In genomic region chr2:216114476-216115223, GRCh38 we compare ENCODE assay signal across 8 cellular contexts. TPM values are rescaled to one million over a fixed set of nuclear protein-coding genes. Genes with fewer than 3 reads are reported as not detected.
DNase-seq lines count a peak whose midpoint lies in the region; ATAC-seq, FAIRE-seq and TF ChIP-seq lines count a peak whose summit lies in the region.

No MANE protein-coding gene starts in this region.

- CTCF ChIA-PET in H1 (lab: Charles Lee; ENCODE audit: partially characterized antibody) = interaction anchor here (0.7 to 3.7 kb wide), 17 partner anchors 10 to 109 kb away, joined by 3 to 25 read pairs (median 4); no protein-coding TSS in a partner anchor

- POLR2A ChIA-PET in H1 (lab: Charles Lee; ENCODE audit: partially characterized antibody) = interaction anchor here (0.6 to 8.5 kb wide), 21 partner anchors 9 to 85 kb away, joined by 3 to 73 read pairs (median 4); partner anchors contain the start of genes PECR and TMEM169

- H3K79me2 ChIP-seq in H1 (ENCODE audit: control insufficient read depth in 1 of 2, insufficient read depth in 2 of 2, low read length in 2 of 2) = peaks cover 29 to 85% of the 10 kb centered on the region in 2 experiments

- H2BK15ac ChIP-seq in H1 (ENCODE audit: low read length) (no peak overlapping the region), mesenchymal stem cell (ENCODE audit: low read depth, poor library complexity, severe bottlenecking) (peak overlapping the region; percentile 67)

- H2AFZ ChIP-seq in H1 (ENCODE audit: low read length) = no peak overlapping the region
- H2AFZ ChIP-seq in mesenchymal stem cell (ENCODE audit: low read depth, low read length) = no peak overlapping the region

- H3K18ac ChIP-seq in H1 (ENCODE audit: extremely low read depth, low read length) = no peak overlapping the region
- H3K18ac ChIP-seq in mesenchymal stem cell (ENCODE audit: low read depth in 1 of 2, low read length in 2 of 2) = peak overlapping the region in 1 of 2 experiments; percentile 92

- H3K4me3 ChIP-seq in H1 (ENCODE audit: extremely low read depth in 1 of 4, insufficient read depth in 2 of 4, low read depth in 3 of 4, low read length in 4 of 4) (peak overlapping the region in 3 of 4 experiments; percentile 17 to 56 (median 24); a peak in 4 of 8 replicates), mesenchymal stem cell (ENCODE audit: insufficient read depth in 1 of 2, low read depth in 1 of 2, low read length in 2 of 2) (peak overlapping the region in 1 of 2 experiments; percentile 83)

- peak; percentile 96 for FAIRE-seq in H1 (lab: Jason Lieb, UNC)

- H2BK120ac ChIP-seq in H1 (replicated peaks; ENCODE audit: low read depth, low read length) = no peak overlapping the region
- no peak overlapping the region for H2BK120ac ChIP-seq in mesenchymal stem cell (ENCODE audit: low read depth, low read length)

- peak; percentile 68 to 93 (median 75) for TF ChIP-seq CTCF in H1 (IDR thresholded peaks at IDR 0.05; ENCODE audit: control extremely low read depth in 1 of 3, insufficient read depth in 1 of 3, low read depth in 1 of 3, low read length in 3 of 3)

- H2BK12ac ChIP-seq in H1 (ENCODE audit: low read depth, low read length) = peak overlapping the region; percentile 20; the same call in 1 of the 2 replicates
- H2BK12ac ChIP-seq in mesenchymal stem cell (ENCODE audit: low read length in 2 of 2) = no peak overlapping the region

- H3K27me3 ChIP-seq in H1 (replicated peaks in 1 of 4; ENCODE audit: control insufficient read depth in 3 of 4, extremely low read depth in 1 of 4, insufficient read depth in 3 of 4, low read length in 3 of 4) = no peaks in the 10 kb centered on the region
- H3K27me3 ChIP-seq in mesenchymal stem cell (ENCODE audit: control insufficient read depth in 1 of 2, insufficient read depth in 1 of 2, low read length in 2 of 2) = no peaks in the 10 kb centered on the region

- no peak for TF ChIP-seq EP300 in H1 (IDR thresholded peaks at IDR 0.05; ENCODE audit: borderline replicate concordance in 1 of 2, low read depth in 2 of 2, low read length in 2 of 2)

- no peak overlapping the region for H3K23ac ChIP-seq in H1 (ENCODE audit: insufficient read length)
- no peak overlapping the region for H3K23ac ChIP-seq in mesenchymal stem cell (ENCODE audit: low read length in 2 of 2)

- H3K9ac ChIP-seq in H1 (replicated peaks in 1 of 4; ENCODE audit: extremely low read depth in 1 of 4, low read depth in 3 of 4, low read length in 3 of 4) (peak overlapping the region; percentile 79 to 90 (median 87)), mesenchymal stem cell (ENCODE audit: low read length) (peak overlapping the region; percentile 98)

- H4K5ac ChIP-seq in H1 (ENCODE audit: insufficient read length, low read depth, low read length) = peak overlapping the region; percentile 90

- peak; percentile 49 for ATAC-seq in GM19455 (IDR thresholded peaks at IDR 0.05; ENCODE audit: unreplicated experiment)

- H3K4ac ChIP-seq in H1 (replicated peaks; ENCODE audit: insufficient read length, low read depth, low read length) = peak overlapping the region; percentile 80
- H3K4ac ChIP-seq in mesenchymal stem cell (ENCODE audit: low read depth in 1 of 2, low read length in 2 of 2) = peak overlapping the region; percentile 81 to 97

- no peaks in the 10 kb centered on the region; the same call in 1 of the 2 replicates for H3K23me2 ChIP-seq in H1 (ENCODE audit: low read depth, low read length)

- TF ChIP-seq POLR2A in H1 (IDR thresholded peaks at IDR 0.05; ENCODE audit: control extremely low read depth in 1 of 2, low read depth in 2 of 2, low read length in 2 of 2) = peak; percentile 70 to 89

- peaks cover 6 to 15% (median 10%) of the 10 kb centered on the region in 4 experiments; a peak in 6 of 7 replicates for H3K4me1 ChIP-seq in H1 (replicated peaks in 1 of 4; ENCODE audit: control insufficient read depth in 3 of 4, insufficient read depth in 4 of 4, low read length in 3 of 4)
- peaks cover 4% of the 10 kb centered on the region for H3K4me1 ChIP-seq in mesenchymal stem cell (ENCODE audit: control insufficient read depth, insufficient read depth, low read depth, low read length)

- no peak; a peak in 1 of 4 replicates for TF ChIP-seq RAD21 in H1 (IDR thresholded peaks at IDR 0.05 in 1 of 2, conservative IDR thresholded peaks at IDR 0.05 in 1 of 2; ENCODE audit: low read depth in 2 of 2, low read length in 2 of 2)

- H3K27ac ChIP-seq in H1 (ENCODE audit: low read depth, low read length) (peak overlapping the region; percentile 92), mesenchymal stem cell (ENCODE audit: low read length, poor library complexity, severe bottlenecking) (peak overlapping the region; percentile 58)

- H3K36me3 ChIP-seq in H1 (ENCODE audit: control insufficient read depth in 2 of 4, insufficient read depth in 4 of 4, low read length in 3 of 4) (peaks cover 35 to 90% (median 67%) of the 10 kb centered on the region in 4 experiments), mesenchymal stem cell (ENCODE audit: control insufficient read depth in 1 of 2, insufficient read depth in 2 of 2, low read depth in 1 of 2, low read length in 2 of 2) (peaks cover 11 to 86% of the 10 kb centered on the region in 2 experiments)

- H4K8ac ChIP-seq in H1 (ENCODE audit: extremely low read depth, insufficient read depth, low read length) = 0 out of 2 replicates have a peak overlapping the region, but pooled peaks have one; percentile 98
- peak overlapping the region; percentile 99 for H4K8ac ChIP-seq in mesenchymal stem cell (ENCODE audit: low read length)

- WGBS in H1 (ENCODE audit: extremely low coverage in 1 of 2, insufficient coverage in 1 of 2, insufficient read length in 1 of 2, insufficient replicate concordance in 2 of 2, low coverage in 1 of 2, low lambda C conversion rate in 2 of 2, missing lambda C conversion rate in 1 of 2), 2 experiments = 20% methylated on average over 28 of the region's 28 CpGs; no CpG with 5 or more reads in 1 of the 2 experiments
- WGBS in mesenchymal stem cell = 22% methylated on average over 28 of the region's 28 CpGs

- 0 out of 2 replicates have a peak, but pooled peaks cover 3% of the 10 kb centered on the region for H3K79me1 ChIP-seq in H1 (ENCODE audit: low read depth, low read length)
- peaks cover 5% of the 10 kb centered on the region for H3K79me1 ChIP-seq in mesenchymal stem cell (replicated peaks; ENCODE audit: low read length, poor library complexity, severe bottlenecking)

- H3K9me3 ChIP-seq in H1 (ENCODE audit: insufficient read depth in 2 of 2, low read depth in 1 of 2, low read length in 1 of 2) = no peaks in the 10 kb centered on the region
- no peaks in the 10 kb centered on the region for H3K9me3 ChIP-seq in mesenchymal stem cell (ENCODE audit: control insufficient read depth, low read length)

- DNase-seq in CMK (ENCODE audit: low read depth) = peak; percentile 97
- peak; percentile 95 for DNase-seq in HT1080 (ENCODE audit: low read depth)
- DNase-seq in NK-92 treated with Interleukin-12 subunit alpha and Interleukin-12 subunit beta, amount 100 ng/mL, for 24 hours (lab: John Stamatoyannopoulos, UW) = peak; percentile 94
- DNase-seq in activated CD8-positive, alpha-beta memory T cell treated with anti-CD3 and anti-CD28 coated beads for 48 hours (ENCODE audit: low read depth in 2 of 3, low spot score in 2 of 3) = peak; percentile 88 to 97 (median 95)
- DNase-seq in H1 (ENCODE audit: low read depth in 1 of 2, low spot score in 2 of 2) = peak; percentile 98 to 99
- peak; percentile 98 for DNase-seq in mesenchymal stem cell
- DNase-seq in stimulated activated CD8-positive, alpha-beta memory T cell treated with anti-CD3 and anti-CD28 coated beads, Interleukin-12 subunit alpha, Interleukin-12 subunit beta, amount 100 ng/mL, for 24 hours (ENCODE audit: extremely low read depth) = peak; percentile 86

- H2AK5ac ChIP-seq in H1 (ENCODE audit: low read depth, low read length) (no peak overlapping the region; the same call in 1 of the 2 replicates), mesenchymal stem cell (ENCODE audit: low read length, severe bottlenecking) (peak overlapping the region; percentile 97)

- H2BK20ac ChIP-seq in H1 (ENCODE audit: low read length) = no peak overlapping the region

- peaks cover 0 to 10% of the 10 kb centered on the region in 2 experiments for H4K20me1 ChIP-seq in H1 (replicated peaks in 1 of 2; ENCODE audit: control insufficient read depth in 1 of 2, insufficient read depth in 2 of 2, low read length in 2 of 2)

- peak overlapping the region; percentile 79 for H4K91ac ChIP-seq in H1 (replicated peaks; ENCODE audit: insufficient read length, low read length)
- no peak overlapping the region for H4K91ac ChIP-seq in mesenchymal stem cell (ENCODE audit: low read length)

- H3K4me2 ChIP-seq in H1 (ENCODE audit: insufficient read depth in 1 of 2, low read depth in 2 of 2, low read length in 2 of 2) (peak overlapping the region; percentile 50 to 61), mesenchymal stem cell (ENCODE audit: low read length, poor library complexity, severe bottlenecking) (peak overlapping the region; percentile 47)

- no peak overlapping the region for H3K14ac ChIP-seq in H1 (ENCODE audit: insufficient read length)
- H3K14ac ChIP-seq in mesenchymal stem cell (ENCODE audit: low read length in 2 of 2) = no peak overlapping the region

- H2BK5ac ChIP-seq in H1 (ENCODE audit: low read depth, low read length) (peak overlapping the region; percentile 35; the same call in 1 of the 2 replicates), mesenchymal stem cell (ENCODE audit: low read depth, low read length, poor library complexity, severe bottlenecking) (no peak overlapping the region)

- peak overlapping the region; percentile 35 for H3K56ac ChIP-seq in H1 (replicated peaks; ENCODE audit: insufficient read length, low read depth, low read length)

RNA-seq across cellular contexts. Expression of gene XRCC5, which starts 5.5 kb away (rescaled TPM):
- 378 and 390 TPM in 2 replicates for total RNA-seq in HT1080 (2014; rRNA removed; shearing (Covaris generic))
- polyA plus RNA-seq in HT1080 (2015; cell fraction: cytosol; rRNA removed) = 253 and 278 TPM in 2 replicates
- polyA plus RNA-seq in HT1080 (2015; cell fraction: nucleus; rRNA removed) = 475 and 539 TPM in 2 replicates
- total RNA-seq in H1 (2021; fragmentation: NEBNext Ultra II Directional; extraction: Animal tissue kit (Norgen Biotek cat#: 25700)) = 597 and 644 TPM in 2 replicates
- polyA plus RNA-seq in H1 (2011; rRNA removed) = 244 and 308 TPM in 2 replicates
- polyA plus RNA-seq in H1 (2011; cell fraction: cytosol; rRNA removed) = 269 TPM
- polyA plus RNA-seq in H1 (2011; cell fraction: nucleus; rRNA removed) = 298 TPM
- 375 to 610 TPM (median 456 TPM) in 4 replicates for polyA plus RNA-seq in H1 (2012, experiment 1 of 2)
- polyA plus RNA-seq in H1 (2012, experiment 2 of 2) = 36.0 TPM
- polyA plus RNA-seq in H1 (2013, experiment 1 of 2) = 317 TPM
- 314 TPM for polyA plus RNA-seq in H1 (2013, experiment 2 of 2)
- polyA minus RNA-seq in H1 (2011; rRNA and poly(A)+ RNA removed) = 1,761 and 2,919 TPM in 2 replicates
- polyA minus RNA-seq in H1 (2011; cell fraction: cytosol; rRNA and poly(A)+ RNA removed) = 272 TPM
- 631 TPM for polyA minus RNA-seq in H1 (2011; cell fraction: nucleus; rRNA and poly(A)+ RNA removed)
- polyA plus RNA-seq in mesenchymal stem cell (2013, experiment 1 of 2) = 151 TPM
- polyA plus RNA-seq in mesenchymal stem cell (2013, experiment 2 of 2) = 150 TPM

RNA-seq across cellular contexts. Expression of gene TMEM169, which starts 32.9 kb away (rescaled TPM):
- total RNA-seq in HT1080 (2014; rRNA removed; shearing (Covaris generic)) = 0.19 and 0.33 TPM in 2 replicates
- polyA plus RNA-seq in HT1080 (2015; cell fraction: cytosol; rRNA removed) = 0.52 and 0.70 TPM in 2 replicates
- polyA plus RNA-seq in HT1080 (2015; cell fraction: nucleus; rRNA removed) = 0.24 and 0.36 TPM in 2 replicates
- 2.4 and 2.5 TPM in 2 replicates for total RNA-seq in H1 (2021; fragmentation: NEBNext Ultra II Directional; extraction: Animal tissue kit (Norgen Biotek cat#: 25700))
- polyA plus RNA-seq in H1 (2011; rRNA removed) = 0.41 and 0.75 TPM in 2 replicates
- polyA plus RNA-seq in H1 (2011; cell fraction: cytosol; rRNA removed) = 0.89 TPM
- polyA plus RNA-seq in H1 (2011; cell fraction: nucleus; rRNA removed) = 0.77 TPM
- 1.1 to 2.0 TPM (median 1.7 TPM) in 4 replicates for polyA plus RNA-seq in H1 (2012, experiment 1 of 2)
- polyA plus RNA-seq in H1 (2012, experiment 2 of 2) = 0.60 TPM
- polyA plus RNA-seq in H1 (2013, experiment 1 of 2) = 3.5 TPM
- 3.3 TPM for polyA plus RNA-seq in H1 (2013, experiment 2 of 2)
- polyA minus RNA-seq in H1 (2011; rRNA and poly(A)+ RNA removed) = 0.68 and 4.0 TPM in 2 replicates
- 3.1 TPM for polyA minus RNA-seq in H1 (2011; cell fraction: cytosol; rRNA and poly(A)+ RNA removed)
- 0.80 TPM for polyA minus RNA-seq in H1 (2011; cell fraction: nucleus; rRNA and poly(A)+ RNA removed)
- polyA plus RNA-seq in mesenchymal stem cell (2013, experiment 1 of 2) = 1.2 TPM
- polyA plus RNA-seq in mesenchymal stem cell (2013, experiment 2 of 2) = 1.2 TPM

RNA-seq across cellular contexts. Expression of gene PECR, which starts 33.0 kb away (rescaled TPM):
- total RNA-seq in HT1080 (2014; rRNA removed; shearing (Covaris generic)) = 10.6 and 11.3 TPM in 2 replicates
- 13.0 and 13.9 TPM in 2 replicates for polyA plus RNA-seq in HT1080 (2015; cell fraction: cytosol; rRNA removed)
- polyA plus RNA-seq in HT1080 (2015; cell fraction: nucleus; rRNA removed) = 4.1 and 6.2 TPM in 2 replicates
- 17.5 and 19.2 TPM in 2 replicates for total RNA-seq in H1 (2021; fragmentation: NEBNext Ultra II Directional; extraction: Animal tissue kit (Norgen Biotek cat#: 25700))
- 15.3 and 15.9 TPM in 2 replicates for polyA plus RNA-seq in H1 (2011; rRNA removed)
- polyA plus RNA-seq in H1 (2011; cell fraction: cytosol; rRNA removed) = 15.0 TPM
- 25.3 TPM for polyA plus RNA-seq in H1 (2011; cell fraction: nucleus; rRNA removed)
- polyA plus RNA-seq in H1 (2012, experiment 1 of 2) = 17.2 to 20.7 TPM (median 17.4 TPM) in 4 replicates
- polyA plus RNA-seq in H1 (2012, experiment 2 of 2) = 11.2 TPM
- 9.3 TPM for polyA plus RNA-seq in H1 (2013, experiment 1 of 2)
- polyA plus RNA-seq in H1 (2013, experiment 2 of 2) = 8.6 TPM
- polyA minus RNA-seq in H1 (2011; rRNA and poly(A)+ RNA removed) = 28.2 and 53.7 TPM in 2 replicates
- 12.9 TPM for polyA minus RNA-seq in H1 (2011; cell fraction: cytosol; rRNA and poly(A)+ RNA removed)
- polyA minus RNA-seq in H1 (2011; cell fraction: nucleus; rRNA and poly(A)+ RNA removed) = 27.9 TPM
- polyA plus RNA-seq in mesenchymal stem cell (2013, experiment 1 of 2) = 5.5 TPM
- 4.8 TPM for polyA plus RNA-seq in mesenchymal stem cell (2013, experiment 2 of 2)
